ENCODE assay signal across 8 cellular contexts in genomic region chr20:41139227-41140093, GRCh38. TPM values are rescaled to one million over a fixed set of nuclear protein-coding genes. Genes with fewer than 3 reads are reported as not detected.
DNase-seq lines count a peak whose midpoint lies in the region; ATAC-seq, FAIRE-seq and TF ChIP-seq lines count a peak whose summit lies in the region.

No MANE protein-coding gene starts in this region.

- no peaks in the 10 kb centered on the region for H3K9me2 ChIP-seq in MM.1S (replicated peaks; ENCODE audit: insufficient read depth, low read length)

- H4K20me1 ChIP-seq in MM.1S (ENCODE audit: insufficient read depth, low read length) = no peaks in the 10 kb centered on the region

- H3K9ac ChIP-seq in MM.1S (ENCODE audit: low read length) = no peak overlapping the region

- H3K9me3 ChIP-seq in MM.1S (replicated peaks; ENCODE audit: insufficient read depth, low read length) (no peaks in the 10 kb centered on the region), pancreas (no peaks in the 10 kb centered on the region)

- no peaks in the 10 kb centered on the region for H3K9me3 Mint-ChIP-seq in central memory CD8-positive, alpha-beta T cell
- H3K9me3 Mint-ChIP-seq in naive B cell = no peaks in the 10 kb centered on the region

- peak overlapping the region; percentile 91 for H3K4me3 Mint-ChIP-seq in central memory CD8-positive, alpha-beta T cell
- peak overlapping the region in 6 of 8 donors; percentile 87 to 95 (median 90) for H3K4me3 Mint-ChIP-seq in naive B cell

- DNase-seq in AG04449 (ENCODE audit: low read depth, low spot score) (no peak), MM.1S (no peak), naive B cell (no peak), NCI-H446 treated with DMSO at 0.1 percent for 48 hours (lab: John Stamatoyannopoulos, UW) (no peak), NCI-H524 (lab: John Stamatoyannopoulos, UW) (no peak), pancreas (no peak)
- DNase-seq in central memory CD8-positive, alpha-beta T cell (ENCODE audit: low spot score in 2 of 2) = no peak

- CTCF ChIA-PET in AG04449 (lab: Yijun Ruan, JAX) = interaction anchor here (0.8 to 2.9 kb wide), 9 partner anchors 16 to 272 kb away, joined by 3 to 7 read pairs (median 4); partner anchors contain the start of gene LPIN3

- no peak for FAIRE-seq in pancreas (lab: Jason Lieb, UNC)

- H3K27ac Mint-ChIP-seq in central memory CD8-positive, alpha-beta T cell (ENCODE audit: low read depth) = peak overlapping the region; percentile 93
- H3K27ac Mint-ChIP-seq in naive B cell = peak overlapping the region in 5 of 6 donors; percentile 12 to 93 (median 69)

- H3K4me3 ChIP-seq in AG04449 (ENCODE audit: low read depth, low read length) (peak overlapping the region; percentile 75), MM.1S (ENCODE audit: low read length) (no peak overlapping the region; the same call in 1 of the 2 replicates), pancreas (peak overlapping the region in 2 of 4 donors; percentile 88 to 95)

- peaks cover 16% of the 10 kb centered on the region for H3K36me3 Mint-ChIP-seq in central memory CD8-positive, alpha-beta T cell (ENCODE audit: insufficient read depth)
- peaks cover 0 to 1% of the 10 kb centered on the region in 2 donors for H3K36me3 Mint-ChIP-seq in naive B cell

- TF ChIP-seq CTCF in AG04449 (IDR thresholded peaks at IDR 0.05; ENCODE audit: insufficient read depth, low read length, missing control alignments) = no peak
- TF ChIP-seq CTCF in MM.1S (IDR thresholded peaks at IDR 0.05; ENCODE audit: low read length) = no peak
- TF ChIP-seq CTCF in pancreas (IDR thresholded peaks at IDR 0.05) = no peak

- 67 to 73% methylated on average over 5 of the region's 5 CpGs for WGBS in pancreas, 2 donors

- H3K27ac ChIP-seq in MM.1S (ENCODE audit: low read length) (no peak overlapping the region), pancreas (no peak overlapping the region)

- H3K4me1 ChIP-seq in MM.1S (ENCODE audit: low read length) = peaks cover 14% of the 10 kb centered on the region; the same call in 1 of the 2 replicates
- peaks cover 0 to 3% (median 0%) of the 10 kb centered on the region in 3 donors for H3K4me1 ChIP-seq in pancreas

- peaks cover 70% of the 10 kb centered on the region for H3K79me2 ChIP-seq in MM.1S (ENCODE audit: low read length)

- no peaks in the 10 kb centered on the region for H3K27me3 ChIP-seq in MM.1S (replicated peaks; ENCODE audit: insufficient read depth, low read length)
- no peaks in the 10 kb centered on the region for H3K27me3 ChIP-seq in pancreas

- H3K4me2 ChIP-seq in MM.1S (ENCODE audit: low read depth, low read length) = peak overlapping the region; percentile 94; the same call in 1 of the 2 replicates

- POLR2A ChIA-PET in AG04449 (lab: Yijun Ruan, JAX) = no interaction called here

- 0 out of 2 replicates have a peak, but pooled peaks cover 8% of the 10 kb centered on the region for H3F3A ChIP-seq in MM.1S (ENCODE audit: insufficient read depth, low read length)

- intact Hi-C loops in pancreas (cut with DNase I) = no loop called here

- H3K27me3 Mint-ChIP-seq in central memory CD8-positive, alpha-beta T cell = no peaks in the 10 kb centered on the region
- H3K27me3 Mint-ChIP-seq in naive B cell = peaks cover 0 to 14% (median 0%) of the 10 kb centered on the region in 3 donors

- H3K36me3 ChIP-seq in MM.1S (replicated peaks; ENCODE audit: insufficient read depth, low read length) = no peaks in the 10 kb centered on the region
- no peaks in the 10 kb centered on the region for H3K36me3 ChIP-seq in pancreas

- H3K4me1 Mint-ChIP-seq in central memory CD8-positive, alpha-beta T cell = peaks cover 84% of the 10 kb centered on the region
- peaks cover 63 to 74% (median 66%) of the 10 kb centered on the region in 3 donors for H3K4me1 Mint-ChIP-seq in naive B cell

- no peak overlapping the region for H2AFZ ChIP-seq in MM.1S (ENCODE audit: low read length)

- no peak for ATAC-seq in central memory CD8-positive, alpha-beta T cell (replicated peaks; ENCODE audit: extremely low read depth, poor library complexity, severe bottlenecking)
- ATAC-seq in naive B cell (ENCODE audit: low read depth in 2 of 2) (no peak), HG03565 (IDR thresholded peaks at IDR 0.05; ENCODE audit: unreplicated experiment) (no peak), pancreas (no peak)

RNA-seq across cellular contexts. Expression of gene PLCG1, which starts 2.1 kb away (rescaled TPM):
- polyA plus RNA-seq in naive B cell (ENCODE audit: low read depth in 6 of 6) (10 to 100 TPM in 2 of 6 donors, 1 to 10 TPM in 4; 1.6 to 18.1 (median 8.0) TPM), pancreas (10 to 100 TPM; 40.6 to 41.7 TPM)
- 10 to 100 TPM in 5 of 6 donors, 1 to 10 TPM in 1; 9.9 to 38.9 (median 18.5) TPM for total RNA-seq in pancreas
